In the genomic region with DNA sequence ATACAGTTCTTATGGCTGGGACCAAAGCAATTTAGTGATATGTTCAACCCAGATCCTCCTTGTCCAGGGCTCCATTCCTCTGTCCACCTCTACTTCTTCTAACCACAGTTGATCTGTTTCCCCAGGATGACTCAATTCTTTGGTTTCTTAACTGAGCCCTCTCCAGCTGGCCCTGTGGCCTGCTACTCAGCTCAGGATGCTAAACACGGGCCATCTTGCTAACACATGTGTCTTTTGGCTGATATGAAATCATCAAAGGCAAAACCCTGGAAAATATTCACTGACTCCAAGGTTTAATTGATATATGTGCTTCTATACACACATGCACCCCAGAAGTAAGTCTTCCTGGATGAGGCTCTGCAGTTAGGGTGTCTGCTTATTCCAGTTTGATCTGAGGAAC, we compare ENCODE assay signal across 8 cellular contexts. TPM values are rescaled to one million over a fixed set of nuclear protein-coding genes. Genes with fewer than 3 reads are reported as not detected.
"Had no signal": no experiment of that assay in that cellular context is flagged by ENCODE, and none has a peak within 500 bp of the region (broad histone marks: within the 10 kb centered on the region; RNA-seq: fewer than 3 reads in every experiment).

No MANE protein-coding gene starts in this region.

- H3K27ac Mint-ChIP-seq: HFFc6 had no signal

- H3K4me3 Mint-ChIP-seq: HFFc6 had no signal

- H3K27ac ChIP-seq: GM23248 had no signal

- H3K4me3 ChIP-seq: GM23248, HAP-1, K562 had no signal

- ATAC-seq: HCT116, K562 had no signal

- DNase-seq: GM23248, GOT3, HFFc6, IMR-90 had no signal

RNA-seq across cellular contexts. Expression of gene SHISA6, which starts 43.8 kb away (rescaled TPM):
- total RNA-seq: GM23248, HFFc6, HT-29, IMR-90, K562 had no signal
